In genomic region chr3:153746211-153746610, GRCh38 we compare ENCODE assay signal across 16 cellular contexts.
DNase-seq lines count a peak whose midpoint lies in the region; ATAC-seq, FAIRE-seq and TF ChIP-seq lines count a peak whose summit lies in the region.
"Had no signal": no experiment of that assay in that cellular context is flagged by ENCODE, and none has a peak within 500 bp of the region (broad histone marks: within the 10 kb centered on the region; RNA-seq: fewer than 3 reads in every experiment).

No MANE protein-coding gene starts in this region.

- H3K36me3 ChIP-seq in SU-DHL-6 (ENCODE audit: low read length) = peaks cover 9% of the 10 kb centered on the region; the same call in 1 of the 2 replicates
- no peaks in the 10 kb centered on the region for H3K36me3 ChIP-seq in pancreas
- H3K36me3 ChIP-seq in right atrium auricular region = no peaks in the 10 kb centered on the region
- H3K36me3 ChIP-seq: BLaER1 treated with 17β-estradiol and CSF1 and Interleukin-3, amounts not matched to agents 10 nM and 100 nM; HAP-1 had no signal

- H3K9me3 ChIP-seq in SU-DHL-6 (ENCODE audit: insufficient read depth, low read length) = no peaks in the 10 kb centered on the region
- H3K9me3 ChIP-seq in pancreas = no peaks in the 10 kb centered on the region
- no peaks in the 10 kb centered on the region for H3K9me3 ChIP-seq in T-helper 17 cell (ENCODE audit: control insufficient read depth, low read length, poor library complexity, severe bottlenecking)
- H3K9me3 ChIP-seq in right atrium auricular region = no peaks in the 10 kb centered on the region
- H3K9me3 ChIP-seq: BLaER1 treated with 17β-estradiol and CSF1 and Interleukin-3, amounts not matched to agents 10 nM and 100 nM; HAP-1 had no signal

- WGBS in pancreas, 2 donors = 53 to 64% methylated on average over 3 of the region's 3 CpGs

- TF ChIP-seq CTCF in Calu3 (IDR thresholded peaks at IDR 0.05; ENCODE audit: unreplicated experiment) (no peak), SU-DHL-6 (IDR thresholded peaks at IDR 0.05; ENCODE audit: insufficient read depth, low read length, poor library complexity, severe bottlenecking) (no peak), pancreas (IDR thresholded peaks at IDR 0.05) (no peak), right atrium auricular region (IDR thresholded peaks at IDR 0.05) (no peak)

- no peaks in the 10 kb centered on the region for H4K20me1 ChIP-seq in SU-DHL-6 (ENCODE audit: low read depth, low read length)
- H4K20me1 ChIP-seq: BLaER1 treated with 17β-estradiol and CSF1 and Interleukin-3, amounts not matched to agents 10 nM and 100 nM had no signal

- peaks cover 2% of the 10 kb centered on the region for H3K9me3 Mint-ChIP-seq in Calu3 (ENCODE audit: low read depth, unreplicated experiment)
- H3K9me3 Mint-ChIP-seq: CD4-positive, CD25-positive, alpha-beta regulatory T cell; HFFc6; IgD-negative memory B cell had no signal

- ATAC-seq in pancreas = no peak
- ATAC-seq in T-helper 17 cell = no peak

- no peak overlapping the region for H2AFZ ChIP-seq in SU-DHL-6 (ENCODE audit: low read depth, low read length, severe bottlenecking)

- H3K4me3 Mint-ChIP-seq in Calu3 (ENCODE audit: low read depth, unreplicated experiment) (peak overlapping the region; percentile 2), T-helper 17 cell (no peak overlapping the region)
- H3K4me3 Mint-ChIP-seq: CD4-positive, CD25-positive, alpha-beta regulatory T cell; HFFc6; IgD-negative memory B cell had no signal

- peak overlapping the region; percentile 49 for H3K4me3 ChIP-seq in SU-DHL-6 (ENCODE audit: insufficient read depth, low read length, poor library complexity, severe bottlenecking)
- H3K4me3 ChIP-seq in pancreas = no peak overlapping the region
- H3K4me3 ChIP-seq in right atrium auricular region = no peak overlapping the region
- H3K4me3 ChIP-seq: BLaER1 treated with 17β-estradiol and CSF1 and Interleukin-3, amounts not matched to agents 10 nM and 100 nM; HAP-1 had no signal

- no peaks in the 10 kb centered on the region for H3K4me1 ChIP-seq in pancreas
- peaks cover 0 to 6% of the 10 kb centered on the region in 2 donors for H3K4me1 ChIP-seq in right atrium auricular region
- H3K4me1 ChIP-seq: BLaER1 treated with 17β-estradiol and CSF1 and Interleukin-3, amounts not matched to agents 10 nM and 100 nM had no signal

- H3K27ac ChIP-seq in SU-DHL-6 (ENCODE audit: low read depth, low read length) = peak overlapping the region; percentile 75; the same call in 1 of the 2 replicates
- no peak overlapping the region for H3K27ac ChIP-seq in pancreas
- H3K27ac ChIP-seq in right atrium auricular region = no peak overlapping the region
- H3K27ac ChIP-seq: BLaER1 treated with 17β-estradiol and CSF1 and Interleukin-3, amounts not matched to agents 10 nM and 100 nM had no signal

- peak overlapping the region; percentile 74 for H3K4me2 ChIP-seq in SU-DHL-6 (ENCODE audit: low read depth, low read length, poor library complexity, severe bottlenecking)
- H3K4me2 ChIP-seq: BLaER1 treated with 17β-estradiol and CSF1 and Interleukin-3, amounts not matched to agents 10 nM and 100 nM had no signal

- DNase-seq in Calu3 (no peak), NAMALWA (ENCODE audit: low spot score) (peak; percentile 49), pancreas (no peak), T-helper 17 cell (no peak), NCI-H524 treated with DMSO at 0.1 percent for 48 hours (lab: John Stamatoyannopoulos, UW) (no peak), right atrium auricular region (ENCODE audit: low spot score) (no peak)
- DNase-seq: 8988T; CD4-positive, CD25-positive, alpha-beta regulatory T cell; DMS 273 treated with DMSO at 0.1 percent for 48 hours; GOT3; HFFc6 had no signal

- H3F3A ChIP-seq in SU-DHL-6 (ENCODE audit: insufficient read depth) = peaks cover 9% of the 10 kb centered on the region; the same call in 1 of the 2 replicates

- intact Hi-C loops in Calu3 (cut with micrococcal nuclease; ENCODE audit: unreplicated experiment) (no loop called here), pancreas (cut with DNase I) (no loop called here)

- peaks cover 98% of the 10 kb centered on the region for H3K79me2 ChIP-seq in SU-DHL-6 (ENCODE audit: insufficient read depth, low read length)

- H3K9ac ChIP-seq in SU-DHL-6 (ENCODE audit: low read length) = peak overlapping the region; percentile 41
- H3K9ac ChIP-seq: BLaER1 treated with 17β-estradiol and CSF1 and Interleukin-3, amounts not matched to agents 10 nM and 100 nM had no signal

- BruUV-seq in Calu3 (replicated peaks; lab: Mats Ljungman, UMichigan) = no TSS peak

- H3K9me2 ChIP-seq in SU-DHL-6 (replicated peaks; ENCODE audit: insufficient read depth, low read length) = no peaks in the 10 kb centered on the region

- no peak overlapping the region for H3K27ac Mint-ChIP-seq in Calu3 (ENCODE audit: unreplicated experiment)
- H3K27ac Mint-ChIP-seq in T-helper 17 cell = no peak overlapping the region
- H3K27ac Mint-ChIP-seq: CD4-positive, CD25-positive, alpha-beta regulatory T cell; HFFc6; IgD-negative memory B cell had no signal

- peak; percentile 59 for FAIRE-seq in pancreas (lab: Jason Lieb, UNC)
- FAIRE-seq: GM12891 had no signal

- H3K27me3 Mint-ChIP-seq in Calu3 (ENCODE audit: unreplicated experiment) (no peaks in the 10 kb centered on the region), T-helper 17 cell (no peaks in the 10 kb centered on the region)
- H3K27me3 Mint-ChIP-seq: CD4-positive, CD25-positive, alpha-beta regulatory T cell; IgD-negative memory B cell had no signal

- peaks cover 11% of the 10 kb centered on the region for H3K4me1 Mint-ChIP-seq in Calu3 (ENCODE audit: low read depth, unreplicated experiment)
- peaks cover 3% of the 10 kb centered on the region for H3K4me1 Mint-ChIP-seq in T-helper 17 cell
- H3K4me1 Mint-ChIP-seq: CD4-positive, CD25-positive, alpha-beta regulatory T cell; IgD-negative memory B cell had no signal

- H3K27me3 ChIP-seq in SU-DHL-6 (ENCODE audit: low read length) = no peaks in the 10 kb centered on the region
- no peaks in the 10 kb centered on the region for H3K27me3 ChIP-seq in pancreas
- no peaks in the 10 kb centered on the region for H3K27me3 ChIP-seq in right atrium auricular region
- H3K27me3 ChIP-seq: BLaER1 treated with 17β-estradiol and CSF1 and Interleukin-3, amounts not matched to agents 10 nM and 100 nM had no signal

- H3K36me3 Mint-ChIP-seq in Calu3 (ENCODE audit: insufficient read depth, unreplicated experiment) (no peaks in the 10 kb centered on the region), T-helper 17 cell (ENCODE audit: low read depth) (peaks cover 2% of the 10 kb centered on the region)
- H3K36me3 Mint-ChIP-seq: CD4-positive, CD25-positive, alpha-beta regulatory T cell; IgD-negative memory B cell had no signal

- CTCF ChIA-PET in Calu3 (lab: Charles Lee) = no interaction called here
